22 cellular contexts compared by ENCODE assay signal in the genomic region with DNA sequence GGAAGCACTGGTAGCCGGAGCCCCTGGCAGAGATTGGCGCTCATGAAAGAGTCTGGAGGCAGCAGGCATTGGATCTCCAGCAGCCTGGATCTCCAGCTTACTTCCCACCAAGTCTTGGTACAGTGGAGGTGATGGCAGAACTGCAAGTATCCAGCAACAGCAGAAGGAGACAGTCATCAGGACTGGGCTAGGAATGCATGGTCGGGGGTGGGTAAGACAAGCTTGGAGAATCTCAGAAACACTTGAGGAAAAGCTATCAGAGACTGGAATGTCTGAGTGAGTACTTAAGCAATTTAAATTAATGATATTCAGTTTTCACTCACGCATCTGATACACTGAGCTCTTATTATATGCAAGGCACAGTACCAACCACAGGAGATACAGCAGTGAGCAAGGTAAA.
"Had no signal": no experiment of that assay in that cellular context is flagged by ENCODE, and none has a peak within 500 bp of the region (broad histone marks: within the 10 kb centered on the region; RNA-seq: fewer than 3 reads in every experiment).

No MANE protein-coding gene starts in this region.

- H3K4me1 ChIP-seq: upper lobe of left lung had no signal

- H3K36me3 ChIP-seq: cardiac muscle cell, thoracic aorta had no signal

- H3K9me3 ChIP-seq: mucosa of descending colon, thoracic aorta, upper lobe of left lung had no signal

- DNase-seq: activated CD4-positive, alpha-beta T cell treated with anti-CD3 and anti-CD28 coated beads, Interleukin-2, amount 10 ng/mL, durations not matched to agents 7 days and 5 days; activated CD8-positive, alpha-beta memory T cell treated with anti-CD3 and anti-CD28 coated beads, Interleukin-2, amount 50 U/mL, for 4 hours; activated effector memory CD4-positive, alpha-beta T cell treated with anti-CD3 and anti-CD28 coated beads, Interleukin-2, amount 50 U/mL, for 16 hours; activated T-cell treated with anti-CD3 and anti-CD28 coated beads, Interleukin-2, amount 50 U/mL, for 48 hours; foreskin melanocyte; hypothalamus; kidney glomerular epithelial cell; left ventricle myocardium superior; nucleus accumbens; stimulated activated CD4-positive, alpha-beta T cell treated with anti-CD3 and anti-CD28 coated beads, Interleukin-4, amount 100 ng/mL, for 4 hours; stimulated activated naive B cell treated with anti-CD40 and anti-IgM and Interleukin-4, amounts not matched to agents 10 μg/mL and 1 μg/mL and 100 μg/mL, for 72 hours; T-cell; T1000; upper lobe of left lung had no signal

- H3K9me3 Mint-ChIP-seq: activated CD4-positive, alpha-beta T cell treated with anti-CD3 and anti-CD28 coated beads, Interleukin-2, amount 10 ng/mL, durations not matched to agents 7 days and 5 days; activated naive CD4-positive, alpha-beta T cell treated with anti-CD3 and anti-CD28 coated beads, Interleukin-2, amount 50 U/mL, for 24 hours had no signal

- H3K27me3 Mint-ChIP-seq: activated CD4-positive, alpha-beta T cell treated with anti-CD3 and anti-CD28 coated beads, Interleukin-2, amount 10 ng/mL, durations not matched to agents 7 days and 5 days; activated naive CD4-positive, alpha-beta T cell treated with anti-CD3 and anti-CD28 coated beads, Interleukin-2, amount 50 U/mL, for 24 hours; stimulated activated naive B cell treated with anti-CD40 and anti-IgM and Interleukin-4, amounts not matched to agents 10 μg/mL and 1 μg/mL and 100 μg/mL, for 72 hours; T-cell had no signal

- H3K27ac ChIP-seq: cardiac muscle cell, thoracic aorta, upper lobe of left lung had no signal

- H3K27ac Mint-ChIP-seq: activated CD4-positive, alpha-beta T cell treated with anti-CD3 and anti-CD28 coated beads, Interleukin-2, amount 10 ng/mL, durations not matched to agents 7 days and 5 days; nephron; stimulated activated naive B cell treated with anti-CD40 and anti-IgM and Interleukin-4, amounts not matched to agents 10 μg/mL and 1 μg/mL and 100 μg/mL, for 72 hours had no signal

- ATAC-seq: activated CD4-positive, CD25-positive, alpha-beta regulatory T cell treated with anti-CD3 and anti-CD28 coated beads, Interleukin-2, amount 50 U/mL, for 24 hours; left ventricle myocardium superior; sciatic nerve; SK-N-SH treated with all-trans-retinoic acid at 6 μM for 48 hours; stimulated activated naive B cell treated with anti-CD40 and anti-IgM and Interleukin-4, amounts not matched to agents 10 μg/mL and 1 μg/mL and 100 μg/mL, for 72 hours; T-cell had no signal

- H3K27me3 ChIP-seq: cardiac muscle cell, upper lobe of left lung had no signal

- H3K4me3 ChIP-seq: cardiac muscle cell, mucosa of descending colon, thoracic aorta, upper lobe of left lung had no signal

- H3K4me3 Mint-ChIP-seq: activated CD4-positive, alpha-beta T cell treated with anti-CD3 and anti-CD28 coated beads, Interleukin-2, amount 10 ng/mL, durations not matched to agents 7 days and 5 days; activated naive CD4-positive, alpha-beta T cell treated with anti-CD3 and anti-CD28 coated beads, Interleukin-2, amount 50 U/mL, for 24 hours; nephron; stimulated activated naive B cell treated with anti-CD40 and anti-IgM and Interleukin-4, amounts not matched to agents 10 μg/mL and 1 μg/mL and 100 μg/mL, for 72 hours; T-cell had no signal
